ENCODE assay signal across 1 cellular context in genomic region chr11:35734669-35735068, GRCh38.
A peak's percentile ranks its signal among the peaks of the same experiment; 100 is the strongest.
TF ChIP-seq lines count a peak whose summit lies in the region.

No MANE protein-coding gene starts in this region.

TF ChIP-seq in HepG2, 621 proteins besides CTCF, POLR2A, EP300 and RAD21 (continued from another document):
- no peak for TF ChIP-seq BRF2 (CRISPR knock-in tag; IDR thresholded peaks at IDR 0.05)
- peak; percentile 24; the same call in 1 of the 2 replicates for TF ChIP-seq GATAD2A (CRISPR knock-in tag; IDR thresholded peaks at IDR 0.05)
- TF ChIP-seq ZBTB26 (CRISPR knock-in tag; IDR thresholded peaks at IDR 0.05; ENCODE audit: borderline replicate concordance) = no peak
- TF ChIP-seq ZBTB25 (CRISPR knock-in tag; IDR thresholded peaks at IDR 0.05) = no peak
- TF ChIP-seq ZSCAN9 (CRISPR knock-in tag; IDR thresholded peaks at IDR 0.05; ENCODE audit: borderline replicate concordance) = no peak
- TF ChIP-seq ZNF430 (CRISPR knock-in tag; IDR thresholded peaks at IDR 0.05) = no peak
- TF ChIP-seq SOX5 (CRISPR knock-in tag; IDR thresholded peaks at IDR 0.05; ENCODE audit: borderline replicate concordance) = peak; percentile 31; the same call in 1 of the 2 replicates
- TF ChIP-seq ARID3A (IDR thresholded peaks at IDR 0.05; ENCODE audit: low read depth, low read length) = peak; percentile 82
- no peak for TF ChIP-seq FUBP1 (CRISPR knock-in tag; IDR thresholded peaks at IDR 0.05; ENCODE audit: borderline replicate concordance)
- TF ChIP-seq IKZF5 (CRISPR knock-in tag; IDR thresholded peaks at IDR 0.05) = no peak
- TF ChIP-seq TSC22D2 (CRISPR knock-in tag; IDR thresholded peaks at IDR 0.05; ENCODE audit: borderline replicate concordance) = no peak
- TF ChIP-seq UBTF (CRISPR knock-in tag; IDR thresholded peaks at IDR 0.05) = no peak
- TF ChIP-seq ZFP41 (CRISPR knock-in tag; IDR thresholded peaks at IDR 0.05; ENCODE audit: borderline replicate concordance) = no peak
- TF ChIP-seq ARID5B (CRISPR knock-in tag; IDR thresholded peaks at IDR 0.05) = peak; percentile 59
- no peak for TF ChIP-seq EEA1 (CRISPR knock-in tag; IDR thresholded peaks at IDR 0.05; ENCODE audit: borderline replicate concordance)
- TF ChIP-seq TGIF2 (CRISPR knock-in tag; IDR thresholded peaks at IDR 0.05) = no peak
- TF ChIP-seq ZNF224 (CRISPR knock-in tag; IDR thresholded peaks at IDR 0.05) = no peak
- TF ChIP-seq ZNF83 (CRISPR knock-in tag; IDR thresholded peaks at IDR 0.05; ENCODE audit: borderline replicate concordance) = no peak
- no peak for TF ChIP-seq MTA1 (CRISPR knock-in tag; IDR thresholded peaks at IDR 0.05; ENCODE audit: borderline replicate concordance)
- no peak for TF ChIP-seq ZNF703 (CRISPR knock-in tag; IDR thresholded peaks at IDR 0.05; ENCODE audit: borderline replicate concordance)
- no peak for TF ChIP-seq MAFG (CRISPR knock-in tag; IDR thresholded peaks at IDR 0.05)
- no peak for TF ChIP-seq ESRRA (CRISPR knock-in tag; IDR thresholded peaks at IDR 0.05; ENCODE audit: low read depth)
- TF ChIP-seq ZNF549 (CRISPR knock-in tag; IDR thresholded peaks at IDR 0.05) = no peak
- no peak for TF ChIP-seq ZNF18 (CRISPR knock-in tag; IDR thresholded peaks at IDR 0.05; ENCODE audit: insufficient replicate concordance)
- no peak for TF ChIP-seq ZNF543 (CRISPR knock-in tag; IDR thresholded peaks at IDR 0.05)
- TF ChIP-seq ZSCAN29 (CRISPR knock-in tag; conservative IDR thresholded peaks at IDR 0.05) = no peak
- no peak for TF ChIP-seq NONO (IDR thresholded peaks at IDR 0.05)
- TF ChIP-seq NONO (CRISPR knock-in tag; conservative IDR thresholded peaks at IDR 0.05) = no peak
- no peak for TF ChIP-seq SOX13 (IDR thresholded peaks at IDR 0.05)
- TF ChIP-seq SOX13 (CRISPR knock-in tag; conservative IDR thresholded peaks at IDR 0.05 in 1 of 2, IDR thresholded peaks at IDR 0.05 in 1 of 2) = peak in 1 of 2 experiments; percentile 64; a peak in 2 of 4 replicates
- TF ChIP-seq ZNF547 (CRISPR knock-in tag; IDR thresholded peaks at IDR 0.05) = no peak
- no peak for TF ChIP-seq GATA4 (IDR thresholded peaks at IDR 0.05; ENCODE audit: borderline replicate concordance, low read depth)
- no peak for TF ChIP-seq CCDC6 (CRISPR knock-in tag; IDR thresholded peaks at IDR 0.05)
- TF ChIP-seq ZNF503 (CRISPR knock-in tag; IDR thresholded peaks at IDR 0.05) = no peak
- TF ChIP-seq ZNF784 (CRISPR knock-in tag; IDR thresholded peaks at IDR 0.05; ENCODE audit: borderline replicate concordance) = no peak
- no peak for TF ChIP-seq ZNF496 (CRISPR knock-in tag; IDR thresholded peaks at IDR 0.05; ENCODE audit: insufficient replicate concordance)
- TF ChIP-seq BCL6 (CRISPR knock-in tag; IDR thresholded peaks at IDR 0.05) = 0 out of 2 replicates have a peak, but pooled peaks have one; percentile 8
- no peak for TF ChIP-seq SNAI1 (CRISPR knock-in tag; IDR thresholded peaks at IDR 0.05; ENCODE audit: borderline replicate concordance)
- TF ChIP-seq TBP (CRISPR knock-in tag; IDR thresholded peaks at IDR 0.05) = no peak
